17 cellular contexts compared by ENCODE assay signal in the genomic region with DNA sequence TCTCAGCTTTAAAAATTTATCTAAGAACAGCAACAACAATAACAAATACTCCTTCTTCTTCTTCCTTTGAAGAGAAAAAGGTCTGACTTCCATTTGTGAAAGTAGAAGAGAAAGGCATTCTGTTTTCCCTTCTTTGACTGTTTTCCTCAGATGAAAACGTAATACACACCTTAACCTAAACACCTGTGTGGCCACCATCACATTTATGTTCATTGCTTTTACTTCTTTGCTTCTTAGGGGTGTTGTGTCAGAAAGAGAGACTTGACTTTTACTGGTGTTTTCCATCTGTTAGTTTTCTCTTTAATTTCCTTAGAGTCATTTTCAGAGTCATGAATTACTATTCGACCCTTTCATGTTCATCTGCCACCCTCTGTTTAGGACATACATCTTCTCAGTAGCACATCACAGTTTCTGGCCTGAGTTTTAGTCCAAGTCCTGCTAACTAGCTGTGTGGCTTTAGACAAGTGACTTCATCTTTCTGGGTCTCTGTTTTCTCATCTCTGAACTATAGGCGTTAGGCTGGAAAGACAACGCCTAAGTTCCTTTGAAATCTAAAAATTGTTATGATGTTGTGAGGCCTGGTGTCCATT.
"Had no signal": no experiment of that assay in that cellular context is flagged by ENCODE, and none has a peak within 500 bp of the region (broad histone marks: within the 10 kb centered on the region; RNA-seq: fewer than 3 reads in every experiment).

No MANE protein-coding gene starts in this region.

- H3K9me3 Mint-ChIP-seq: memory B cell had no signal

- H3K9me3 ChIP-seq: pancreas, upper lobe of left lung had no signal

- H3K27ac Mint-ChIP-seq: memory B cell, T-helper 17 cell had no signal

- ATAC-seq: left ventricle myocardium superior; naive thymus-derived CD8-positive, alpha-beta T cell; pancreas; T-helper 17 cell had no signal

- H3K36me3 Mint-ChIP-seq: memory B cell; naive thymus-derived CD8-positive, alpha-beta T cell had no signal

- H3K4me3 Mint-ChIP-seq: memory B cell; naive thymus-derived CD8-positive, alpha-beta T cell; T-helper 17 cell had no signal

- H3K4me1 ChIP-seq: pancreas had no signal

- H3K4me1 Mint-ChIP-seq: memory B cell had no signal

- H3K27ac ChIP-seq: epithelial cell of prostate, pancreas, upper lobe of left lung had no signal

- DNase-seq: activated CD4-positive, alpha-beta T cell treated with anti-CD3 and anti-CD28 coated beads, Interleukin-2, amount 50 U/mL, for 48 hours; dermis blood vessel endothelial cell; foreskin melanocyte; kidney glomerular epithelial cell; left ventricle myocardium superior; naive thymus-derived CD8-positive, alpha-beta T cell; pancreas; retina; stimulated activated CD4-positive, alpha-beta T cell treated with anti-CD3 and anti-CD28 coated beads, Interleukin-12 subunit alpha, Interleukin-12 subunit beta, amount 100 ng/mL, for 4 hours; stimulated activated CD4-positive, alpha-beta T cell treated with anti-CD3 and anti-CD28 coated beads, Interleukin-4, amount 100 ng/mL, for 1 hour; stimulated activated naive CD4-positive, alpha-beta T cell treated with Interleukin-2 at 50 U/mL for 16 hours; T-helper 17 cell had no signal

- H3K4me3 ChIP-seq: pancreas, upper lobe of left lung had no signal

- H3K27me3 Mint-ChIP-seq: T-helper 17 cell had no signal

- H3K36me3 ChIP-seq: pancreas, upper lobe of left lung had no signal

- FAIRE-seq: astrocyte, bronchial epithelial cell, pancreas had no signal
